ENCODE assay signal across 10 cellular contexts in the genomic region with DNA sequence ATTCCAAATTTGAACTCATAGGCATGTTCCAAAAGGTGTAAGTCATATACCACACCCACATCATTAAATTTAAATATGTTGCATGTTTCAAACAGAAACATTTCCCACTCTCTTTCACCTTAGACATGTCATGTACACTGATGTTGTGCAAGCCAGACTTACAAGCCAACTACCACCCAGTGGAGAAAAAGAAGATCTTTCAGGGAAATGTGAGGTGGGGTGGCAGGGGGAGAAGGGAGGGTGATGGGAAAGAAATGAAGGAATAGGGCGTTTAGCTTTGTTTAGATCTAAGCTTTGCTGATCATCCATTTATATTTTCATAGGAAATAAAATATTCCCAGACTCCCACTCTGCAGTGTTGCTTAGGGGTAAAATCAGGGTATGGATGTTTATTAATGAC. TPM values are rescaled to one million over a fixed set of nuclear protein-coding genes. Genes with fewer than 3 reads are reported as not detected.
DNase-seq lines count a peak whose midpoint lies in the region; ATAC-seq and TF ChIP-seq lines count a peak whose summit lies in the region.
"Had no signal": no experiment of that assay in that cellular context is flagged by ENCODE, and none has a peak within 500 bp of the region (broad histone marks: within the 10 kb centered on the region; RNA-seq: fewer than 3 reads in every experiment).

No MANE protein-coding gene starts in this region.

- H3K4me2 ChIP-seq in neuronal stem cell (ENCODE audit: insufficient read depth, low read length, poor library complexity, severe bottlenecking), result no peak overlapping the region

- no peak overlapping the region for H3K4me3 Mint-ChIP-seq in type B pancreatic cell

- H2AK5ac ChIP-seq in neuronal stem cell (ENCODE audit: low read depth, low read length), result no peak overlapping the region

- no peak for TF ChIP-seq CTCF in choroid plexus epithelial cell (conservative IDR thresholded peaks at IDR 0.05; ENCODE audit: low read depth, low read length)
- no peak for TF ChIP-seq CTCF in type B pancreatic cell (conservative IDR thresholded peaks at IDR 0.05)

- no peaks in the 10 kb centered on the region for H3K9me3 Mint-ChIP-seq in type B pancreatic cell

- ATAC-seq in HG02678 (IDR thresholded peaks at IDR 0.05; ENCODE audit: unreplicated experiment), result no peak

- in situ Hi-C loops in G401 (cut with HindIII; ENCODE audit: low sequenced_read_pairs), result no loop called here

- H3K4me1 Mint-ChIP-seq in type B pancreatic cell (ENCODE audit: unreplicated experiment), result peaks cover 7% of the 10 kb centered on the region

- H3K23ac ChIP-seq in neuronal stem cell (ENCODE audit: low read depth, low read length, poor library complexity), result no peak overlapping the region

- H3K27ac Mint-ChIP-seq in type B pancreatic cell, result no peak overlapping the region

- no peak overlapping the region for H3K27ac ChIP-seq in neuronal stem cell (replicated peaks; ENCODE audit: low read length)
- no peak overlapping the region for H3K27ac ChIP-seq in effector memory CD4-positive, alpha-beta T cell (ENCODE audit: insufficient read depth, low read length, poor library complexity, severe bottlenecking)

- peak overlapping the region; percentile 12 for H2AFZ ChIP-seq in neuronal stem cell (ENCODE audit: low read length)

- H3K14ac ChIP-seq in neuronal stem cell (ENCODE audit: low read length), result no peak overlapping the region

- H3K36me3 Mint-ChIP-seq in type B pancreatic cell, result no peaks in the 10 kb centered on the region

- H3K4me3 ChIP-seq in choroid plexus epithelial cell (ENCODE audit: low read depth, low read length) (no peak overlapping the region), neuronal stem cell (ENCODE audit: low read length in 2 of 2) (no peak overlapping the region)
- no peak overlapping the region for H3K4me3 ChIP-seq in effector memory CD4-positive, alpha-beta T cell (ENCODE audit: insufficient read depth, low read depth, low read length, poor library complexity, severe bottlenecking)

- peaks cover 0 to 1% (median 0%) of the 10 kb centered on the region in 3 experiments for H3K27me3 ChIP-seq in neuronal stem cell (ENCODE audit: control insufficient read depth in 3 of 3, insufficient read depth in 3 of 3, low read depth in 1 of 3, low read length in 3 of 3)
- no peaks in the 10 kb centered on the region for H3K27me3 ChIP-seq in effector memory CD4-positive, alpha-beta T cell (replicated peaks; ENCODE audit: control insufficient read depth, insufficient read depth, low read length, poor library complexity, severe bottlenecking)

- peak; percentile 8 for DNase-seq in AG20443 (ENCODE audit: low spot score)
- DNase-seq in G401 (ENCODE audit: low spot score), result peak; percentile 68
- peak; percentile 3 for DNase-seq in choroid plexus epithelial cell (ENCODE audit: low read depth)
- no peak for DNase-seq in neuronal stem cell (ENCODE audit: low spot score)
- no peak for DNase-seq in NOMO-1 treated with dmso at 0.1 percent for 144 hours (lab: John Stamatoyannopoulos, UW; ENCODE audit: unreplicated experiment)
- DNase-seq in type B pancreatic cell (ENCODE audit: extremely low spot score, unreplicated experiment), result no peak
- DNase-seq in effector memory CD4-positive, alpha-beta T cell, result no peak
- DNase-seq: stimulated activated CD8-positive, alpha-beta memory T cell treated with anti-CD3 and anti-CD28 coated beads, Interleukin-4, amount 100 ng/mL, for 48 hours had no signal

- H3K4me1 ChIP-seq in neuronal stem cell (ENCODE audit: control insufficient read depth in 2 of 2, insufficient read depth in 1 of 2, low read depth in 1 of 2, low read length in 2 of 2), result peaks cover 0 to 2% of the 10 kb centered on the region in 2 donors
- no peaks in the 10 kb centered on the region for H3K4me1 ChIP-seq in effector memory CD4-positive, alpha-beta T cell (ENCODE audit: control insufficient read depth, insufficient read depth, low read length, poor library complexity, severe bottlenecking)

- H3K27me3 Mint-ChIP-seq in type B pancreatic cell, result peaks cover 35% of the 10 kb centered on the region

- H3K9me3 ChIP-seq in neuronal stem cell (replicated peaks in 1 of 2; ENCODE audit: control insufficient read depth in 2 of 2, insufficient read depth in 1 of 2, low read depth in 1 of 2, low read length in 2 of 2), result no peaks in the 10 kb centered on the region
- H3K9me3 ChIP-seq in effector memory CD4-positive, alpha-beta T cell (ENCODE audit: control insufficient read depth, low read length), result no peaks in the 10 kb centered on the region

- H3K9ac ChIP-seq in neuronal stem cell (ENCODE audit: low read depth, low read length, poor library complexity), result no peak overlapping the region

- no peak overlapping the region for H2BK5ac ChIP-seq in neuronal stem cell (ENCODE audit: low read length)

- no peak overlapping the region for H3K4ac ChIP-seq in neuronal stem cell (ENCODE audit: low read length)

- no CpG with 5 or more reads among the region's 1 CpG for WGBS in neuronal stem cell (ENCODE audit: extremely low coverage in 2 of 2, insufficient read length in 2 of 2, insufficient replicate concordance in 1 of 2), 2 donors

- H4K91ac ChIP-seq in neuronal stem cell (ENCODE audit: low read depth, low read length, poor library complexity), result no peak overlapping the region

- no peak overlapping the region for H3K18ac ChIP-seq in neuronal stem cell (ENCODE audit: low read length)

- no peak overlapping the region for H2BK120ac ChIP-seq in neuronal stem cell (ENCODE audit: low read depth, low read length)

- no peak overlapping the region for H2BK12ac ChIP-seq in neuronal stem cell (ENCODE audit: low read length)

- H3K79me1 ChIP-seq in neuronal stem cell (ENCODE audit: low read depth, low read length), result no peaks in the 10 kb centered on the region

- H3K36me3 ChIP-seq in neuronal stem cell (replicated peaks in 1 of 2; ENCODE audit: control insufficient read depth in 2 of 2, insufficient read depth in 2 of 2, low read length in 2 of 2), result no peaks in the 10 kb centered on the region
- H3K36me3 ChIP-seq in effector memory CD4-positive, alpha-beta T cell (ENCODE audit: control insufficient read depth, insufficient read depth, low read length), result no peaks in the 10 kb centered on the region

- no peak overlapping the region for H2BK15ac ChIP-seq in neuronal stem cell (ENCODE audit: low read length)

- H4K8ac ChIP-seq in neuronal stem cell (ENCODE audit: low read depth, low read length), result no peak overlapping the region

RNA-seq across cellular contexts. Expression of gene NEGR1, which starts 1.6 kb away (rescaled TPM):
- total RNA-seq in G401 (2014; rRNA removed; shearing (Covaris generic)), result 0.03 and 0.06 TPM in 2 replicates
- 1.8 TPM for polyA plus RNA-seq in neuronal stem cell (2013, experiment 1 of 2)
- 1.9 TPM for polyA plus RNA-seq in neuronal stem cell (2013, experiment 2 of 2)
- 22.4 and 22.5 TPM in 2 replicates for total RNA-seq in type B pancreatic cell (ENCODE audit: low replicate concordance)
- total RNA-seq: T-helper 2 cell treated with Interferon-gamma antibody and Interleukin-4, amounts not matched to agents 100 ng/mL and 5 ng/mL, for 36 hours had no signal

Comparison
In these comparisons a context has a peak if more than half of its experiments do, and no peak if none do; other contexts are left out.
1. DNase-seq: peak in AG20443 (single experiment), G401 (single experiment) and choroid plexus epithelial cell (single experiment); none in neuronal stem cell (single experiment), NOMO-1 treated with dmso at 0.1 percent for 144 hours (single experiment), type B pancreatic cell (single experiment) and effector memory CD4-positive, alpha-beta T cell (0 of 3).
2. RNA of gene NEGR1, which starts 1.6 kb away (total RNA-seq): 22.4 to 22.5 TPM in type B pancreatic cell; 0.03 to 0.06 TPM in G401; every median in the first group is over 10 times any median in the second.